ENCODE assay signal across 7 cellular contexts in the genomic region with DNA sequence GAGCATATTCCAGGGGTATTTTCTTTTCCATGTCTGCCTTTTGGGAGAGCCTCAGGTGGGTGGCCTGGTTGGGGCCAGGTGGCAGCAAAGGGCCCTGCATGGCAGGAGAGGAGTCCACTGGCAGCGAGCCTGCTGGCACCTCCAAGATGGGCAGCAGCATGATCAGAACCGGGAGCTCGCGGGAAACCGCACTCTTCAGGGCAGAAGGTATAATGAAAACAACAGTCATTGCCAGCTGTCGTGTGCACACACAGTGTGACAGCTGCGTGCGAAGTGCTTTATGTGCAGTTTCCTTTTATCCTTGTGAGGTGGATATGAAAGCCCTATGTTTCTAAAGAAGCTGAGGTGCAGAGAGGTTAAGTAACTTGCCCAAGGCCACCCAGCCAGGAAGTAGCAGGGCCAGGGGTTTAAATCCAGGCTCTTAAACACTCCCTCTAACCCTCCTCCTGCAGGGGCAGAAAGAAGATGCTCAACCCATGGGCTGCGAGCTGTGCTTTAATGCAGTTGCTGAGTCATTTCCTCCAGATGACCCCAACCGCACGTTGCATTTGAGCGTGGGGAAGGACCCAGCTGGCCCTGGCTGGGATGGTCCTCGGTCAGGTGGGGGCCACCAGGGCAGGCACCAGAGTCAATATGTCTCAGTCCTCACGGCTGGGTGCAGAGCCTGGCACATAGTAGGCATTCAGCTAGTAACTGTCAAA.
DNase-seq lines count a peak whose midpoint lies in the region; ATAC-seq lines count a peak whose summit lies in the region.

No MANE protein-coding gene starts in this region.

- no peaks in the 10 kb centered on the region for H3K9me3 Mint-ChIP-seq in activated T-helper 17 cell treated with anti-CD3 and anti-CD28 coated beads, Interleukin-2, amount 50 U/mL, for 72 hours

- H3K27me3 Mint-ChIP-seq in activated T-helper 17 cell treated with anti-CD3 and anti-CD28 coated beads, Interleukin-2, amount 50 U/mL, for 72 hours, result no peaks in the 10 kb centered on the region

- H3K36me3 Mint-ChIP-seq in activated T-helper 17 cell treated with anti-CD3 and anti-CD28 coated beads, Interleukin-2, amount 50 U/mL, for 72 hours (ENCODE audit: low read depth), result no peaks in the 10 kb centered on the region

- DNase-seq in non-pigmented ciliary epithelial cell (ENCODE audit: low read depth), result peak; percentile 11
- no peak for DNase-seq in epidermal melanocyte (ENCODE audit: insufficient read length, low spot score)
- no peak for DNase-seq in kidney tubule cell (ENCODE audit: low spot score)
- no peak for DNase-seq in NCI-H446 treated with DMSO at 0.1 percent for 48 hours (lab: John Stamatoyannopoulos, UW)

- H3K4me3 Mint-ChIP-seq in activated T-helper 17 cell treated with anti-CD3 and anti-CD28 coated beads, Interleukin-2, amount 50 U/mL, for 72 hours, result no peak overlapping the region

- H3K4me1 Mint-ChIP-seq in activated T-helper 17 cell treated with anti-CD3 and anti-CD28 coated beads, Interleukin-2, amount 50 U/mL, for 72 hours, result no peaks in the 10 kb centered on the region

- peak; percentile 49 for ATAC-seq in GM19035 (IDR thresholded peaks at IDR 0.05; ENCODE audit: unreplicated experiment)
- peak; percentile 43 for ATAC-seq in HG03108 (IDR thresholded peaks at IDR 0.05; ENCODE audit: unreplicated experiment)
- ATAC-seq in activated T-helper 17 cell treated with anti-CD3 and anti-CD28 coated beads, Interleukin-2, amount 50 U/mL, for 72 hours (replicated peaks), result peak; percentile 31

- no peak overlapping the region for H3K27ac Mint-ChIP-seq in activated T-helper 17 cell treated with anti-CD3 and anti-CD28 coated beads, Interleukin-2, amount 50 U/mL, for 72 hours
